In genomic region chr16:78496189-78496588, GRCh38 we compare ENCODE assay signal across 34 cellular contexts.
"Had no signal": no experiment of that assay in that cellular context is flagged by ENCODE, and none has a peak within 500 bp of the region (broad histone marks: within the 10 kb centered on the region; RNA-seq: fewer than 3 reads in every experiment).

No MANE protein-coding gene starts in this region.

- DNase-seq: activated effector memory CD4-positive, alpha-beta T cell treated with anti-CD3 and anti-CD28 coated beads, Interleukin-2, amount 50 U/mL, for 16 hours; activated effector memory CD4-positive, alpha-beta T cell treated with Interleukin-2 at 50 U/mL for 16 hours; activated gamma-delta T cell; activated gamma-delta T cell treated with Interleukin-2 at 50 U/mL for 16 hours; activated naive CD4-positive, alpha-beta T cell; activated naive CD4-positive, alpha-beta T cell treated with anti-CD3 and anti-CD28 coated beads for 36 hours; activated naive CD4-positive, alpha-beta T cell treated with anti-CD3 and anti-CD28 coated beads, Interleukin-2, amount 10 ng/mL, durations not matched to agents 7 days and 5 days; activated naive CD4-positive, alpha-beta T cell treated with anti-CD3 and anti-CD28 coated beads, Interleukin-2, amount 50 U/mL, for 16 hours; activated naive CD4-positive, alpha-beta T cell treated with Interleukin-2 at 50 U/mL for 16 hours; activated naive CD8-positive, alpha-beta T cell treated with anti-CD3 and anti-CD28 coated beads for 36 hours; activated naive CD8-positive, alpha-beta T cell treated with anti-CD3 and anti-CD28 coated beads, Interleukin-2, amount 10 ng/mL, durations not matched to agents 7 days and 5 days; activated naive CD8-positive, alpha-beta T cell treated with anti-CD3 and anti-CD28 coated beads, Interleukin-2, amount 50 U/mL, for 24 hours; activated T-cell treated with anti-CD3 and anti-CD28 coated beads, Interleukin-2, amount 50 U/mL, for 1 hour; activated T-cell treated with anti-CD3 and anti-CD28 coated beads, Interleukin-2, amount 50 U/mL, for 24 hours; activated T-cell treated with anti-CD3 and anti-CD28 coated beads, Interleukin-2, amount 50 U/mL, for 4 hours; activated T-cell treated with anti-CD3 and anti-CD28 coated beads, Interleukin-2, amount 50 U/mL, for 48 hours; activated T-cell treated with anti-CD3 and anti-CD28 coated beads, Interleukin-2, amount 50 U/mL, for 72 hours; adrenal gland; amniotic stem cell; amygdala; anterior cingulate cortex; aorta; body of pancreas; brain microvascular endothelial cell; caudate nucleus; central memory CD4-positive, alpha-beta T cell; cerebellar nuclear complex had no signal

- H3K9me3 ChIP-seq: adrenal gland, ascending aorta, body of pancreas, breast epithelium had no signal

- H3K4me3 ChIP-seq: adrenal gland, ascending aorta, body of pancreas, breast epithelium, cardiac muscle cell had no signal

- FAIRE-seq: astrocyte, bronchial epithelial cell had no signal

- H3K27me3 ChIP-seq: adrenal gland, ascending aorta, body of pancreas, brain microvascular endothelial cell, breast epithelium, cardiac muscle cell had no signal

- ATAC-seq: activated naive CD4-positive, alpha-beta T cell treated with anti-CD3 and anti-CD28 coated beads, Interleukin-2, amount 50 U/mL, for 72 hours; activated naive CD8-positive, alpha-beta T cell treated with anti-CD3 and anti-CD28 coated beads, Interleukin-2, amount 50 U/mL, for 24 hours; activated T-cell treated with anti-CD3 and anti-CD28 coated beads, Interleukin-2, amount 50 U/mL, for 4 hours; activated T-cell treated with anti-CD3 and anti-CD28 coated beads, Interleukin-2, amount 50 U/mL, for 72 hours; activated T-helper 17 cell treated with anti-CD3 and anti-CD28 coated beads, Interleukin-2, amount 50 U/mL, for 72 hours; body of pancreas had no signal

- H3K4me1 ChIP-seq: adrenal gland, body of pancreas, breast epithelium had no signal

- H3K36me3 ChIP-seq: adrenal gland, ascending aorta, brain microvascular endothelial cell, breast epithelium, cardiac muscle cell had no signal

- H3K27ac ChIP-seq: adrenal gland, ascending aorta, body of pancreas, brain microvascular endothelial cell, breast epithelium, cardiac muscle cell had no signal
